In genomic region chr2:75224636-75225094, GRCh38 we compare ENCODE assay signal across 22 cellular contexts. TPM values are rescaled to one million over a fixed set of nuclear protein-coding genes. Genes with fewer than 3 reads are reported as not detected.
A peak's percentile ranks its signal among the peaks of the same experiment; 100 is the strongest.
DNase-seq lines count a peak whose midpoint lies in the region; ATAC-seq and TF ChIP-seq lines count a peak whose summit lies in the region.
"Had no signal": no experiment of that assay in that cellular context is flagged by ENCODE, and none has a peak within 500 bp of the region (broad histone marks: within the 10 kb centered on the region; RNA-seq: fewer than 3 reads in every experiment).

No MANE protein-coding gene starts in this region.

- H3K9ac ChIP-seq in IMR-90 (ENCODE audit: low read depth, low read length) = no peak overlapping the region

- no peaks in the 10 kb centered on the region for H3K9me3 ChIP-seq in IMR-90 (ENCODE audit: control insufficient read depth, insufficient read depth, low read length)
- H3K9me3 ChIP-seq: lower lobe of right lung, sigmoid colon had no signal

- ATAC-seq in IMR-90 (ENCODE audit: low read depth) = no peak
- ATAC-seq in HG03280 (IDR thresholded peaks at IDR 0.05; ENCODE audit: unreplicated experiment) = no peak
- no peak for ATAC-seq in HG03025 (IDR thresholded peaks at IDR 0.05; ENCODE audit: low FRiP score, unreplicated experiment)
- ATAC-seq: heart left ventricle; lower lobe of right lung; stimulated activated naive CD8-positive, alpha-beta T cell treated with anti-CD3 and anti-CD28 coated beads, Interleukin-15, amount 100 ng/mL, for 72 hours had no signal

- intact Hi-C loops in IMR-90 (cut with micrococcal nuclease) = no loop called here

- H3K79me1 ChIP-seq in IMR-90 (ENCODE audit: low read depth in 1 of 2, low read length in 2 of 2) = no peaks in the 10 kb centered on the region

- no peak overlapping the region for H3K56ac ChIP-seq in IMR-90 (ENCODE audit: extremely low read depth, insufficient read depth, low read length)

- no peaks in the 10 kb centered on the region for H3K36me3 ChIP-seq in IMR-90 (ENCODE audit: control insufficient read depth, insufficient read depth, low read length)
- H3K36me3 ChIP-seq: heart left ventricle, lower lobe of right lung, sigmoid colon had no signal

- DNase-seq in COLO668 (lab: John Stamatoyannopoulos, UW; ENCODE audit: unreplicated experiment) (peak; percentile 71), IMR-90 (peak; percentile 10), NCI-H510A (lab: John Stamatoyannopoulos, UW) (peak; percentile 38), globus pallidus (ENCODE audit: low spot score) (peak; percentile 21), Ammon's horn (ENCODE audit: low spot score) (no peak)
- DNase-seq: activated CD4-positive, alpha-beta T cell treated with anti-CD3 and anti-CD28 coated beads, Interleukin-2, amount 50 U/mL, for 48 hours; activated naive CD4-positive, alpha-beta T cell treated with anti-CD3 and anti-CD28 coated beads for 36 hours; anterior cingulate cortex; Calu3; central memory CD4-positive, alpha-beta T cell; effector CD4-positive, alpha-beta T cell; heart left ventricle; immature natural killer cell; Karpas-422; lower lobe of right lung; naive B cell; NCI-H1436; sigmoid colon; stimulated activated naive CD8-positive, alpha-beta T cell treated with anti-CD3 and anti-CD28 coated beads, Interleukin-15, amount 100 ng/mL, for 72 hours had no signal

- no peak for TF ChIP-seq RAD21 in IMR-90 (IDR thresholded peaks at IDR 0.05; ENCODE audit: low read length)

- H3K4me1 ChIP-seq in IMR-90 (ENCODE audit: control insufficient read depth, insufficient read depth, low read length) = peaks cover 6% of the 10 kb centered on the region
- H3K4me1 ChIP-seq: heart left ventricle, lower lobe of right lung, sigmoid colon had no signal

- no peak overlapping the region for H3K18ac ChIP-seq in IMR-90 (ENCODE audit: low read depth, low read length)

- H2BK20ac ChIP-seq in IMR-90 (ENCODE audit: low read depth, low read length) = peak overlapping the region; percentile 55; the same call in 1 of the 2 replicates

- H4K5ac ChIP-seq in IMR-90 (ENCODE audit: low read depth, low read length) = no peak overlapping the region

- H2AFZ ChIP-seq in IMR-90 (replicated peaks; ENCODE audit: low read length, poor library complexity) = no peak overlapping the region

- no peak for TF ChIP-seq CTCF in IMR-90 (conservative IDR thresholded peaks at IDR 0.05; ENCODE audit: low read depth, low read length)

- H3K27me3 ChIP-seq in IMR-90 (ENCODE audit: control insufficient read depth, insufficient read depth, low read length) = no peaks in the 10 kb centered on the region
- H3K27me3 ChIP-seq: heart left ventricle, sigmoid colon had no signal

- CTCF ChIA-PET in IMR-90 (lab: Yijun Ruan, JAX) = no interaction called here

- H3K4ac ChIP-seq in IMR-90 (ENCODE audit: low read depth, low read length) = no peak overlapping the region; the same call in 1 of the 2 replicates

- peaks cover 12% of the 10 kb centered on the region for H3K9me1 ChIP-seq in IMR-90 (ENCODE audit: insufficient read depth, low read length)

- no peaks in the 10 kb centered on the region for H4K20me1 ChIP-seq in IMR-90 (ENCODE audit: insufficient read depth, low read length)

- WGBS in IMR-90 (ENCODE audit: extremely low coverage in 2 of 2, insufficient read length in 1 of 2), 2 experiments = 100% methylated on average over 1 of the region's 4 CpGs; no CpG with 5 or more reads in 1 of the 2 experiments

- no peak overlapping the region for H3K27ac ChIP-seq in IMR-90 (ENCODE audit: insufficient read depth, low read length)
- H3K27ac ChIP-seq: heart left ventricle, lower lobe of right lung, sigmoid colon had no signal

- no peak for TF ChIP-seq POLR2A in IMR-90 (IDR thresholded peaks at IDR 0.05; ENCODE audit: low read depth, low read length)

- no peak overlapping the region for H2BK5ac ChIP-seq in IMR-90 (ENCODE audit: low read depth, low read length, poor library complexity, severe bottlenecking)

- H3K4me3 ChIP-seq in IMR-90 (ENCODE audit: insufficient read depth, low read depth, low read length) = no peak overlapping the region
- H3K4me3 ChIP-seq: heart left ventricle, lower lobe of right lung, sigmoid colon had no signal

- no TSS peak for BruUV-seq in IMR-90 (replicated peaks; lab: Mats Ljungman, UMichigan)

- H3K23ac ChIP-seq in IMR-90 (ENCODE audit: low read depth, low read length) = no peak overlapping the region

- dilution Hi-C loops in IMR-90 (cut with HindIII; ENCODE audit: low sequenced_read_pairs, unreplicated experiment) = no loop called here

- H3K4me2 ChIP-seq in IMR-90 (ENCODE audit: low read depth, low read length) = no peak overlapping the region

- POLR2A ChIA-PET in IMR-90 (lab: Charles Lee; ENCODE audit: unreplicated experiment) = no interaction called here

- peak overlapping the region; percentile 76; the same call in 1 of the 2 replicates for H3K14ac ChIP-seq in IMR-90 (replicated peaks; ENCODE audit: low read depth, low read length)

- in situ Hi-C loops in IMR-90 (cut with MboI; ENCODE audit: low sequenced_read_pairs) = loop anchor here (25.0 kb wide), 1 partner anchor 388 kb away; no protein-coding TSS in a partner anchor

- H4K91ac ChIP-seq in IMR-90 (ENCODE audit: insufficient read depth, low read depth, low read length) = no peak overlapping the region

- no peak overlapping the region for H2AK9ac ChIP-seq in IMR-90 (replicated peaks; ENCODE audit: low read depth, low read length, poor library complexity)

- H2AK5ac ChIP-seq in IMR-90 (ENCODE audit: low read depth, low read length) = peak overlapping the region; percentile 27; the same call in 1 of the 2 replicates

- peak overlapping the region; percentile 64; the same call in 1 of the 3 replicates for H2BK15ac ChIP-seq in IMR-90 (ENCODE audit: low read depth, low read length)

- H4K8ac ChIP-seq in IMR-90 (ENCODE audit: low read depth in 2 of 2, low read length in 2 of 2) = no peak overlapping the region

- peak overlapping the region; percentile 50; the same call in 1 of the 2 replicates for H2BK120ac ChIP-seq in IMR-90 (ENCODE audit: low read depth, low read length)

TF ChIP-seq in IMR-90, 13 proteins besides CTCF, POLR2A, EP300 and RAD21:
- no peak for TF ChIP-seq FOS (IDR thresholded peaks at IDR 0.05; ENCODE audit: low read depth, low read length)
- TF ChIP-seq CHD1 (IDR thresholded peaks at IDR 0.05; ENCODE audit: low read depth, low read length) = no peak
- TF ChIP-seq USF2 (IDR thresholded peaks at IDR 0.05; ENCODE audit: low read depth, low read length) = no peak
- no peak for TF ChIP-seq MAZ (IDR thresholded peaks at IDR 0.05; ENCODE audit: borderline replicate concordance, low read depth, low read length)
- no peak for TF ChIP-seq RCOR1 (IDR thresholded peaks at IDR 0.05; ENCODE audit: insufficient replicate concordance, low read length)
- no peak for TF ChIP-seq NFE2L2 (IDR thresholded peaks at IDR 0.05; ENCODE audit: low read depth, low read length)
- no peak for TF ChIP-seq CEBPB (IDR thresholded peaks at IDR 0.05; ENCODE audit: low read depth, low read length)
- TF ChIP-seq MAFK (IDR thresholded peaks at IDR 0.05; ENCODE audit: low read depth, low read length) = no peak
- no peak for TF ChIP-seq RFX5 (IDR thresholded peaks at IDR 0.05; ENCODE audit: low read depth, low read length)
- no peak for TF ChIP-seq SMC3 (IDR thresholded peaks at IDR 0.05; ENCODE audit: low read depth, low read length)
- no peak for TF ChIP-seq ELK1 (IDR thresholded peaks at IDR 0.05; ENCODE audit: borderline replicate concordance, low read depth, low read length)
- TF ChIP-seq MXI1 (IDR thresholded peaks at IDR 0.05; ENCODE audit: borderline replicate concordance, low read depth, low read length) = no peak
- no peak for TF ChIP-seq BHLHE40 (IDR thresholded peaks at IDR 0.05; ENCODE audit: low read depth, low read length)
TF ChIP-seq in IMR-90: peak in this region for 0.

RNA-seq across cellular contexts. Expression of gene TACR1, which starts 25.3 kb away (rescaled TPM):
- under 0.01 TPM in 2 replicates for total RNA-seq in IMR-90 (2012; rRNA removed)
- 0.06 and 0.09 TPM in 2 replicates for polyA plus RNA-seq in IMR-90 (2012; rRNA removed)
- 0.02 TPM in 1 of 2 replicates, not detected in the other for polyA plus RNA-seq in IMR-90 (2012; cell fraction: cytosol; rRNA removed)
- polyA plus RNA-seq in IMR-90 (2012; cell fraction: nucleus; rRNA removed; ENCODE audit: low replicate concordance) = 0.10 and 0.23 TPM in 2 replicates
- total RNA-seq: activated naive CD4-positive, alpha-beta T cell treated with anti-CD3 and anti-CD28 coated beads for 36 hours; Calu3; osteocyte had no signal
